In genomic region chr17:9645858-9646555, GRCh38 we compare ENCODE assay signal across 8 cellular contexts. TPM values are rescaled to one million over a fixed set of nuclear protein-coding genes. Genes with fewer than 3 reads are reported as not detected.
DNase-seq lines count a peak whose midpoint lies in the region; ATAC-seq and TF ChIP-seq lines count a peak whose summit lies in the region.

No MANE protein-coding gene starts in this region.

- DNase-seq in AG10803 (ENCODE audit: low read depth) (no peak), RKO (ENCODE audit: low spot score) (peak; percentile 73), medulla oblongata (ENCODE audit: extremely low spot score) (peak; percentile 14), osteoblast (ENCODE audit: insufficient read length, low spot score, missing footprints) (no peak), AG08395 (ENCODE audit: low spot score) (no peak)

- 2% methylated on average over 50 of the region's 50 CpGs for WGBS in thymus

- peak overlapping the region; percentile 32 for H3K27ac ChIP-seq in cingulate gyrus (ENCODE audit: low read depth, low read length)
- no peak overlapping the region for H3K27ac ChIP-seq in thymus (ENCODE audit: low read depth)
- H3K27ac ChIP-seq in osteoblast (ENCODE audit: low read depth, low read length), result no peak overlapping the region

- no peaks in the 10 kb centered on the region for H3K79me2 ChIP-seq in osteoblast (ENCODE audit: insufficient read depth, low read length)

- H3K4me2 ChIP-seq in osteoblast (ENCODE audit: insufficient read depth, low read length), result no peak overlapping the region

- peak; percentile 46 for ATAC-seq in GM18505 (IDR thresholded peaks at IDR 0.05; ENCODE audit: unreplicated experiment)

- H3K36me3 ChIP-seq in thymus (ENCODE audit: control insufficient read depth, insufficient read depth) (no peaks in the 10 kb centered on the region), osteoblast (ENCODE audit: insufficient read depth, low read length) (no peaks in the 10 kb centered on the region)

- TF ChIP-seq POLR2A in GM18505 (IDR thresholded peaks at IDR 0.05; ENCODE audit: borderline replicate concordance, extremely low read depth, insufficient read depth, insufficient read length), result no peak

- H3K4me3 ChIP-seq in AG10803 (ENCODE audit: low read length), result peak overlapping the region; percentile 60
- H3K4me3 ChIP-seq in thymus (ENCODE audit: low read length), result peak overlapping the region; percentile 54
- H3K4me3 ChIP-seq in osteoblast (ENCODE audit: insufficient read depth, low read length), result no peak overlapping the region

- no peak overlapping the region for H2AFZ ChIP-seq in osteoblast (ENCODE audit: low read length)

- TF ChIP-seq CTCF in AG10803 (conservative IDR thresholded peaks at IDR 0.05; ENCODE audit: low read length) (no peak), osteoblast (IDR thresholded peaks at IDR 0.05; ENCODE audit: extremely low read depth, low read depth, low read length) (no peak)

- no peaks in the 10 kb centered on the region for H4K20me1 ChIP-seq in osteoblast (ENCODE audit: insufficient read depth, low read length)

- peaks cover 22% of the 10 kb centered on the region for H3K27me3 ChIP-seq in thymus (ENCODE audit: control insufficient read depth, insufficient read depth)
- peaks cover 15% of the 10 kb centered on the region for H3K27me3 ChIP-seq in osteoblast (ENCODE audit: insufficient read depth, low read length)

- H3K4me1 ChIP-seq in thymus (ENCODE audit: control insufficient read depth, insufficient read depth, low read length) (peaks cover 5% of the 10 kb centered on the region), osteoblast (ENCODE audit: insufficient read depth, low read length) (peaks cover 3% of the 10 kb centered on the region)

- H3K9me3 ChIP-seq in thymus (ENCODE audit: control insufficient read depth) (no peaks in the 10 kb centered on the region), osteoblast (ENCODE audit: low read depth, low read length) (no peaks in the 10 kb centered on the region)

RNA-seq across cellular contexts. Expression of gene USP43, which starts 0.7 kb away (rescaled TPM):
- 2.9 TPM for polyA plus RNA-seq in thymus
- under 0.01 and 0.36 TPM in 2 replicates for total RNA-seq in osteoblast

Comparison
In these comparisons a context has a peak if more than half of its experiments do, and no peak if none do; other contexts are left out.
1. DNase-seq: peak in RKO (single experiment) and medulla oblongata (single experiment); none in AG10803 (single experiment), osteoblast (single experiment) and AG08395 (single experiment).